ENCODE assay signal across 3 cellular contexts in the genomic region with DNA sequence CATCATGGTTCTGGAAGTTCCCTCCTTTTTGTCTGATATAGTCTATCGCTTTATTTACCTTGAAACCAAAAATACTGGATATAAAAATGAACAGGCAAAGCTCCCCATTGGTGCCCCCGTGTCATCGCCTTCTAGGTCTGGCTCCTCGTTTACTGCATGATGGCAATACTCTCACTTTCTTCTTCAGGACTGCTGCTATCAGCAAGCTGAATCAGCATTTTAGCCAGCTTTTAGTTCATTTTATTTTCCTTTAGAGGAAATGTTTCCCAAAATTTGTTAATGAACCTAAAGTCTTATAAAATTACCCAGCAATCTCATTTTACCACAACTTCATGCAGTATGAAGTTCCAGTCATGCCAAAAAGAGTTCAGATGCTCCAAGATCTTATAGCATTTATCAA.
TF ChIP-seq lines count a peak whose summit lies in the region.

No MANE protein-coding gene starts in this region.

TF ChIP-seq in A549, 52 proteins besides CTCF, POLR2A, EP300 and RAD21:
- TF ChIP-seq MAFK (IDR thresholded peaks at IDR 0.05; ENCODE audit: partially characterized antibody) (peak; percentile 36), CBX2 (IDR thresholded peaks at IDR 0.05; ENCODE audit: borderline replicate concordance, low read depth) (no peak), POLR2AphosphoS2 (conservative IDR thresholded peaks at IDR 0.05; ENCODE audit: low read length) (no peak), HOXB5 (CRISPR knock-in tag; IDR thresholded peaks at IDR 0.05) (no peak)

TF ChIP-seq in IMR-90, 13 proteins besides CTCF, POLR2A, EP300 and RAD21:
- TF ChIP-seq MXI1 (IDR thresholded peaks at IDR 0.05; ENCODE audit: borderline replicate concordance, low read depth, low read length) (no peak), MAFK (IDR thresholded peaks at IDR 0.05; ENCODE audit: low read depth, low read length) (peak; percentile 56)

TF ChIP-seq in H1, 55 proteins besides CTCF, POLR2A, EP300 and RAD21:
- TF ChIP-seq E2F6 (IDR thresholded peaks at IDR 0.05) (no peak), SP1 (IDR thresholded peaks at IDR 0.05; ENCODE audit: low read depth, low read length) (no peak), HDAC2 (IDR thresholded peaks at IDR 0.05; ENCODE audit: borderline replicate concordance in 1 of 2, low read depth in 2 of 2, low read length in 2 of 2) (no peak), USF2 (IDR thresholded peaks at IDR 0.05; ENCODE audit: low read length) (no peak), MAFK (IDR thresholded peaks at IDR 0.05; ENCODE audit: low read depth, low read length) (peak; percentile 25; the same call in 1 of the 2 replicates)
